Comparison of ENCODE assay signal across 8 cellular contexts in the genomic region with DNA sequence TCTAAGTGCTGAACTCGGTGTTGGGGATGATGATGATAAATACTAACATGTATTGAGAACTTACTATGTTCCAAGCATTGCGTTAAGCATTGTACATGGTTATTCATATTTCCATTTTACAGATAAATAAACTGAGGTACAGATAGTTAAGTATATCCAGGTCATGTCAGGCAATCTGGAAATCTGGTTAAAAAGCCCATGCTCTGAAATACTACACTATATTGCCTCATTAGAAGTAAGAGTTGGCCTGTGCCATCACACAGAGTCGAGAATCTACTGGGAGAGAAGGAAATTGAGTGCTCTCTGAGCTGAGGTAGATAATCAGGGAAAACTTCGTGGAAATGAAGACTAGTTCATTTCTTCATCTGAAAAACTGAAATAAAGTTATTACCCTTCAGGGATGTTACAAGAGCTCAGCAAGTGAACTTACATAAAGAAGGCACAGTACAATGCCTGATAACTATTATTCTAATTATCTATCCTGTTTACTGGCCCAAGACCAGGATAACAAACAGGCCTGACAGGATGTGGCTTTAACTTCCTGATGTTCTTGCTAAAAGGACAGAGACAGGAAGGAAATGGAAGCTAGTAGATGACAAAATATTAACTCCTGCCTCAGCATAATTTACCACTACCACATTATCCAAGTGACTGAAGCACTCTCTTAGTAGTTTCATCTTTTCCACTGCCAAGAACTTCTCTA.
DNase-seq lines count a peak whose midpoint lies in the region; ATAC-seq, FAIRE-seq and TF ChIP-seq lines count a peak whose summit lies in the region.

No MANE protein-coding gene starts in this region.

- DNase-seq in A673 (ENCODE audit: low spot score), result peak; percentile 89
- DNase-seq in H54 (ENCODE audit: insufficient read length, low spot score), result no peak
- DNase-seq in activated CD8-positive, alpha-beta T cell treated with anti-CD3 and anti-CD28 coated beads for 36 hours, result no peak
- no peak for DNase-seq in left lobe of liver (ENCODE audit: low spot score)
- DNase-seq in KG1 (lab: John Stamatoyannopoulos, UW), result no peak
- no peak for DNase-seq in NCI-H446 (lab: John Stamatoyannopoulos, UW)
- no peak for DNase-seq in NCI-H187 treated with DMSO at 0.1 percent for 48 hours (lab: John Stamatoyannopoulos, UW)

- intact Hi-C loops in A673 (cut with micrococcal nuclease; ENCODE audit: unreplicated experiment), result loop anchor here (5.0 kb wide), 1 partner anchor 84 kb away; the partner anchor contains the start of gene EPS15
- intact Hi-C loops in activated CD8-positive, alpha-beta T cell treated with anti-CD3 and anti-CD28 coated beads for 36 hours (cut with micrococcal nuclease), result no loop called here

- CTCF ChIA-PET in A673 (lab: Charles Lee), result no interaction called here
- CTCF ChIA-PET in activated CD8-positive, alpha-beta T cell treated with anti-CD3 and anti-CD28 coated beads for 36 hours (lab: Charles Lee), result interaction anchor here (1.2 kb wide), 1 partner anchor 9 kb away, joined by 3 read pairs; no protein-coding TSS in a partner anchor

- H3K36me3 Mint-ChIP-seq in activated CD8-positive, alpha-beta T cell treated with anti-CD3 and anti-CD28 coated beads for 36 hours (ENCODE audit: low read depth), result peaks cover 38% of the 10 kb centered on the region

- H3K4me1 Mint-ChIP-seq in activated CD8-positive, alpha-beta T cell treated with anti-CD3 and anti-CD28 coated beads for 36 hours (ENCODE audit: low read depth), result peaks cover 21% of the 10 kb centered on the region

- no peak overlapping the region for H3K4me3 Mint-ChIP-seq in activated CD8-positive, alpha-beta T cell treated with anti-CD3 and anti-CD28 coated beads for 36 hours

- POLR2A ChIA-PET in A673 (lab: Charles Lee; ENCODE audit: low non-redundant PET), result interaction anchor here (0.5 to 0.6 kb wide), 2 partner anchors 35 to 36 kb away, joined by 3 read pairs; no protein-coding TSS in a partner anchor
- POLR2A ChIA-PET in activated CD8-positive, alpha-beta T cell treated with anti-CD3 and anti-CD28 coated beads for 36 hours (lab: Charles Lee), result no interaction called here

- no peak for TF ChIP-seq POLR2A in H54 (IDR thresholded peaks at IDR 0.05; ENCODE audit: low read depth, low read length)

- H3K27me3 Mint-ChIP-seq in activated CD8-positive, alpha-beta T cell treated with anti-CD3 and anti-CD28 coated beads for 36 hours, result no peaks in the 10 kb centered on the region

- BruUV-seq in A673 (replicated peaks; lab: Mats Ljungman, UMichigan), result no TSS peak

- no peaks in the 10 kb centered on the region for H3K9me3 Mint-ChIP-seq in activated CD8-positive, alpha-beta T cell treated with anti-CD3 and anti-CD28 coated beads for 36 hours

- FAIRE-seq in H54 (lab: Jason Lieb, UNC), result peak; percentile 81

- TF ChIP-seq CTCF in A673 (conservative IDR thresholded peaks at IDR 0.05; ENCODE audit: low read depth, low read length), result no peak
- TF ChIP-seq CTCF in activated CD8-positive, alpha-beta T cell treated with anti-CD3 and anti-CD28 coated beads for 36 hours (IDR thresholded peaks at IDR 0.05), result no peak

- peak overlapping the region; percentile 85 for H3K27ac ChIP-seq in A673 (ENCODE audit: low read depth, low read length, poor library complexity, severe bottlenecking)

- H3K9me3 ChIP-seq in A673 (ENCODE audit: low read depth, low read length, poor library complexity, severe bottlenecking), result no peaks in the 10 kb centered on the region

- H3K4me3 ChIP-seq in A673 (ENCODE audit: low read depth, low read length, poor library complexity, severe bottlenecking), result no peak overlapping the region

- ATAC-seq in activated CD8-positive, alpha-beta T cell treated with anti-CD3 and anti-CD28 coated beads for 36 hours, result peak; percentile 24
- peak; percentile 56 for ATAC-seq in left lobe of liver
- ATAC-seq in GM19324 (IDR thresholded peaks at IDR 0.05; ENCODE audit: low FRiP score, unreplicated experiment), result no peak

- no peaks in the 10 kb centered on the region for H3K36me3 ChIP-seq in A673 (ENCODE audit: insufficient read depth, low read length, poor library complexity, severe bottlenecking)

- peak overlapping the region; percentile 79 for H3K27ac Mint-ChIP-seq in activated CD8-positive, alpha-beta T cell treated with anti-CD3 and anti-CD28 coated beads for 36 hours

- H3K27me3 ChIP-seq in A673 (replicated peaks; ENCODE audit: insufficient read depth, low read depth, low read length, poor library complexity), result no peaks in the 10 kb centered on the region

- H3K4me1 ChIP-seq in A673 (ENCODE audit: insufficient read depth, low read length, poor library complexity, severe bottlenecking), result peaks cover 53% of the 10 kb centered on the region
